ENCODE assay signal across 36 cellular contexts in genomic region chr3:64305731-64306130, GRCh38.
"Had no signal": no experiment of that assay in that cellular context is flagged by ENCODE, and none has a peak within 500 bp of the region (broad histone marks: within the 10 kb centered on the region; RNA-seq: fewer than 3 reads in every experiment).

No MANE protein-coding gene starts in this region.

- ATAC-seq: activated CD8-positive, alpha-beta T cell treated with anti-CD3 and anti-CD28 coated beads for 36 hours; activated naive CD8-positive, alpha-beta T cell treated with anti-CD3 and anti-CD28 coated beads, Interleukin-2, amount 50 U/mL, for 24 hours; activated T-cell treated with anti-CD3 and anti-CD28 coated beads, Interleukin-2, amount 50 U/mL, for 4 hours; activated T-cell treated with anti-CD3 and anti-CD28 coated beads, Interleukin-2, amount 50 U/mL, for 72 hours; activated T-helper 17 cell treated with anti-CD3 and anti-CD28 coated beads, Interleukin-2, amount 50 U/mL, for 72 hours; body of pancreas had no signal

- H3K4me3 Mint-ChIP-seq: activated B cell treated with CpG ODN at 0.5 μM for 24 hours; activated CD4-positive, alpha-beta memory T cell treated with anti-CD3 and anti-CD28 coated beads for 36 hours; activated CD4-positive, alpha-beta T cell treated with anti-CD3 and anti-CD28 coated beads, Interleukin-2, amount 10 ng/mL, durations not matched to agents 24 days and 14 days; activated CD8-positive, alpha-beta T cell treated with anti-CD3 and anti-CD28 coated beads for 36 hours; activated naive CD4-positive, alpha-beta T cell treated with anti-CD3 and anti-CD28 coated beads, Interleukin-2, amount 10 ng/mL, durations not matched to agents 7 days and 5 days; activated naive CD4-positive, alpha-beta T cell treated with anti-CD3 and anti-CD28 coated beads, Interleukin-2, amount 50 U/mL, for 24 hours; activated naive CD8-positive, alpha-beta T cell; activated naive CD8-positive, alpha-beta T cell treated with anti-CD3 and anti-CD28 coated beads, Interleukin-2, amount 10 ng/mL, durations not matched to agents 7 days and 5 days; activated naive CD8-positive, alpha-beta T cell treated with anti-CD3 and anti-CD28 coated beads, Interleukin-2, amount 50 U/mL, for 24 hours; activated T-cell treated with anti-CD3 and anti-CD28 coated beads, Interleukin-2, amount 50 U/mL, for 4 hours; activated T-cell treated with anti-CD3 and anti-CD28 coated beads, Interleukin-2, amount 50 U/mL, for 72 hours; activated T-helper 1 cell treated with anti-CD3 and anti-CD28 coated beads, Interleukin-12 subunit alpha, Interleukin-12 subunit beta, Interleukin-2, Interleukin-4 antibody, amounts not matched to agents 30 ng/mL and 10 ng/mL and 1 ng/mL, durations not matched to agents 14 hours and 24 hours and 36 hours; activated T-helper 17 cell treated with anti-CD3 and anti-CD28 coated beads, Interleukin-2, amount 50 U/mL, for 72 hours; T-helper 1 cell treated with Interleukin-12 subunit alpha and Interleukin-12 subunit beta and Interleukin-4 antibody, amounts not matched to agents 30 μg/mL and 1 μg/mL, for 36 hours; T-helper 2 cell treated with Interferon-gamma antibody and Interleukin-4, amounts not matched to agents 5 μg/mL and 100 μg/mL, for 36 hours had no signal

- H3K27me3 Mint-ChIP-seq: activated CD4-positive, alpha-beta memory T cell treated with anti-CD3 and anti-CD28 coated beads for 36 hours; activated naive CD4-positive, alpha-beta T cell treated with anti-CD3 and anti-CD28 coated beads, Interleukin-2, amount 10 ng/mL, durations not matched to agents 7 days and 5 days; activated naive CD8-positive, alpha-beta T cell; activated naive CD8-positive, alpha-beta T cell treated with anti-CD3 and anti-CD28 coated beads, Interleukin-2, amount 50 U/mL, for 24 hours had no signal

- H3K27ac ChIP-seq: ascending aorta, body of pancreas, brain microvascular endothelial cell, breast epithelium, VCaP had no signal

- H3K27ac Mint-ChIP-seq: activated B cell treated with CpG ODN at 0.5 μM for 24 hours; activated CD4-positive, alpha-beta memory T cell treated with anti-CD3 and anti-CD28 coated beads for 36 hours; activated CD4-positive, alpha-beta T cell treated with anti-CD3 and anti-CD28 coated beads, Interleukin-2, amount 10 ng/mL, durations not matched to agents 24 days and 14 days; activated CD8-positive, alpha-beta T cell treated with anti-CD3 and anti-CD28 coated beads for 36 hours; activated naive CD4-positive, alpha-beta T cell treated with anti-CD3 and anti-CD28 coated beads, Interleukin-2, amount 10 ng/mL, durations not matched to agents 7 days and 5 days; activated naive CD4-positive, alpha-beta T cell treated with anti-CD3 and anti-CD28 coated beads, Interleukin-2, amount 50 U/mL, for 24 hours; activated naive CD8-positive, alpha-beta T cell; activated naive CD8-positive, alpha-beta T cell treated with anti-CD3 and anti-CD28 coated beads, Interleukin-2, amount 10 ng/mL, durations not matched to agents 7 days and 5 days; activated naive CD8-positive, alpha-beta T cell treated with anti-CD3 and anti-CD28 coated beads, Interleukin-2, amount 50 U/mL, for 24 hours; activated T-cell treated with anti-CD3 and anti-CD28 coated beads, Interleukin-2, amount 50 U/mL, for 72 hours; activated T-helper 1 cell treated with anti-CD3 and anti-CD28 coated beads, Interleukin-12 subunit alpha, Interleukin-12 subunit beta, Interleukin-2, Interleukin-4 antibody, amounts not matched to agents 30 ng/mL and 10 ng/mL and 1 ng/mL, durations not matched to agents 14 hours and 24 hours and 36 hours; activated T-helper 17 cell treated with anti-CD3 and anti-CD28 coated beads, Interleukin-2, amount 50 U/mL, for 72 hours; T-helper 1 cell treated with Interleukin-12 subunit alpha and Interleukin-12 subunit beta and Interleukin-4 antibody, amounts not matched to agents 30 μg/mL and 1 μg/mL, for 36 hours; T-helper 2 cell treated with Interferon-gamma antibody and Interleukin-4, amounts not matched to agents 5 μg/mL and 100 μg/mL, for 36 hours had no signal

- H3K36me3 Mint-ChIP-seq: activated CD4-positive, alpha-beta memory T cell treated with anti-CD3 and anti-CD28 coated beads for 36 hours; activated naive CD4-positive, alpha-beta T cell treated with anti-CD3 and anti-CD28 coated beads, Interleukin-2, amount 10 ng/mL, durations not matched to agents 7 days and 5 days; activated naive CD4-positive, alpha-beta T cell treated with anti-CD3 and anti-CD28 coated beads, Interleukin-2, amount 50 U/mL, for 24 hours; activated naive CD8-positive, alpha-beta T cell; activated naive CD8-positive, alpha-beta T cell treated with anti-CD3 and anti-CD28 coated beads, Interleukin-2, amount 10 ng/mL, durations not matched to agents 7 days and 5 days had no signal

- H3K4me1 Mint-ChIP-seq: activated B cell treated with CpG ODN at 0.5 μM for 24 hours; activated CD4-positive, alpha-beta T cell treated with anti-CD3 and anti-CD28 coated beads, Interleukin-2, amount 10 ng/mL, durations not matched to agents 24 days and 14 days; activated naive CD4-positive, alpha-beta T cell treated with anti-CD3 and anti-CD28 coated beads, Interleukin-2, amount 10 ng/mL, durations not matched to agents 7 days and 5 days; activated naive CD4-positive, alpha-beta T cell treated with anti-CD3 and anti-CD28 coated beads, Interleukin-2, amount 50 U/mL, for 24 hours; activated naive CD8-positive, alpha-beta T cell treated with anti-CD3 and anti-CD28 coated beads, Interleukin-2, amount 10 ng/mL, durations not matched to agents 7 days and 5 days; activated naive CD8-positive, alpha-beta T cell treated with anti-CD3 and anti-CD28 coated beads, Interleukin-2, amount 50 U/mL, for 24 hours; activated T-helper 17 cell treated with anti-CD3 and anti-CD28 coated beads, Interleukin-2, amount 50 U/mL, for 72 hours had no signal

- H3K4me1 ChIP-seq: ascending aorta, body of pancreas, breast epithelium had no signal

- DNase-seq: activated B cell treated with CpG ODN at 0.5 μM for 24 hours; activated CD4-positive, alpha-beta memory T cell treated with anti-CD3 and anti-CD28 coated beads for 36 hours; activated CD4-positive, alpha-beta T cell treated with anti-CD3 and anti-CD28 coated beads for 4 hours; activated CD4-positive, alpha-beta T cell treated with anti-CD3 and anti-CD28 coated beads, Interleukin-2, amount 10 ng/mL, durations not matched to agents 24 days and 14 days; activated CD4-positive, alpha-beta T cell treated with anti-CD3 and anti-CD28 coated beads, Interleukin-2, amount 50 U/mL, for 1 hour; activated CD4-positive, alpha-beta T cell treated with anti-CD3 and anti-CD28 coated beads, Interleukin-2, amount 50 U/mL, for 4 hours; activated CD4-positive, CD25-positive, alpha-beta regulatory T cell treated with anti-CD3 and anti-CD28 coated beads, Interleukin-2, amount 50 U/mL, for 72 hours; activated CD8-positive, alpha-beta memory T cell treated with anti-CD3 and anti-CD28 coated beads, Interleukin-2, amount 50 U/mL, for 4 hours; activated CD8-positive, alpha-beta T cell treated with anti-CD3 and anti-CD28 coated beads for 36 hours; activated effector memory CD4-positive, alpha-beta T cell treated with Interleukin-2 at 50 U/mL for 16 hours; activated gamma-delta T cell; activated naive CD4-positive, alpha-beta T cell treated with anti-CD3 and anti-CD28 coated beads, Interleukin-2, amount 10 ng/mL, durations not matched to agents 7 days and 5 days; activated naive CD4-positive, alpha-beta T cell treated with Interleukin-2 at 50 U/mL for 16 hours; activated naive CD8-positive, alpha-beta T cell treated with anti-CD3 and anti-CD28 coated beads, Interleukin-2, amount 10 ng/mL, durations not matched to agents 7 days and 5 days; activated naive CD8-positive, alpha-beta T cell treated with anti-CD3 and anti-CD28 coated beads, Interleukin-2, amount 50 U/mL, for 24 hours; activated T-cell treated with anti-CD3 and anti-CD28 coated beads for 4 hours; activated T-cell treated with anti-CD3 and anti-CD28 coated beads, Interleukin-2, amount 50 U/mL, for 1 hour; activated T-cell treated with anti-CD3 and anti-CD28 coated beads, Interleukin-2, amount 50 U/mL, for 4 hours; activated T-cell treated with anti-CD3 and anti-CD28 coated beads, Interleukin-2, amount 50 U/mL, for 72 hours; amygdala; body of pancreas; brain microvascular endothelial cell; central memory CD4-positive, alpha-beta T cell; T-helper 1 cell; T-helper 2 cell; T-helper 9 cell had no signal

- H3K27me3 ChIP-seq: ascending aorta, body of pancreas, brain microvascular endothelial cell, breast epithelium had no signal

- H3K36me3 ChIP-seq: ascending aorta, brain microvascular endothelial cell, breast epithelium had no signal

- FAIRE-seq: TTC549 had no signal

- H3K4me3 ChIP-seq: ascending aorta, body of pancreas, breast epithelium had no signal

- H3K9me3 Mint-ChIP-seq: activated B cell treated with CpG ODN at 0.5 μM for 24 hours; activated CD4-positive, alpha-beta memory T cell treated with anti-CD3 and anti-CD28 coated beads for 36 hours; activated CD4-positive, alpha-beta T cell treated with anti-CD3 and anti-CD28 coated beads, Interleukin-2, amount 10 ng/mL, durations not matched to agents 24 days and 14 days; activated CD8-positive, alpha-beta T cell treated with anti-CD3 and anti-CD28 coated beads for 36 hours; activated naive CD4-positive, alpha-beta T cell treated with anti-CD3 and anti-CD28 coated beads, Interleukin-2, amount 10 ng/mL, durations not matched to agents 7 days and 5 days; activated naive CD4-positive, alpha-beta T cell treated with anti-CD3 and anti-CD28 coated beads, Interleukin-2, amount 50 U/mL, for 24 hours; activated naive CD8-positive, alpha-beta T cell treated with anti-CD3 and anti-CD28 coated beads, Interleukin-2, amount 10 ng/mL, durations not matched to agents 7 days and 5 days; activated T-cell treated with anti-CD3 and anti-CD28 coated beads, Interleukin-2, amount 50 U/mL, for 4 hours; activated T-cell treated with anti-CD3 and anti-CD28 coated beads, Interleukin-2, amount 50 U/mL, for 72 hours; activated T-helper 1 cell treated with anti-CD3 and anti-CD28 coated beads, Interleukin-12 subunit alpha, Interleukin-12 subunit beta, Interleukin-2, Interleukin-4 antibody, amounts not matched to agents 30 ng/mL and 10 ng/mL and 1 ng/mL, durations not matched to agents 14 hours and 24 hours and 36 hours; T-helper 1 cell treated with Interleukin-12 subunit alpha and Interleukin-12 subunit beta and Interleukin-4 antibody, amounts not matched to agents 30 μg/mL and 1 μg/mL, for 36 hours; T-helper 2 cell treated with Interferon-gamma antibody and Interleukin-4, amounts not matched to agents 5 μg/mL and 100 μg/mL, for 36 hours had no signal

- H3K9me3 ChIP-seq: ascending aorta, body of pancreas, breast epithelium had no signal
